ENCODE assay signal across 9 cellular contexts in genomic region chr10:102615361-102615760, GRCh38. TPM values are rescaled to one million over a fixed set of nuclear protein-coding genes. Genes with fewer than 3 reads are reported as not detected.
A peak's percentile ranks its signal among the peaks of the same experiment; 100 is the strongest.
DNase-seq lines count a peak whose midpoint lies in the region; ATAC-seq and TF ChIP-seq lines count a peak whose summit lies in the region.
"Had no signal": no experiment of that assay in that cellular context is flagged by ENCODE, and none has a peak within 500 bp of the region (broad histone marks: within the 10 kb centered on the region; RNA-seq: fewer than 3 reads in every experiment).

No MANE protein-coding gene starts in this region.

- H3K4me3 ChIP-seq in suprapubic skin (no peak overlapping the region), prostate gland (no peak overlapping the region)
- H3K4me3 ChIP-seq: SK-N-MC had no signal

- TF ChIP-seq EP300 in suprapubic skin (IDR thresholded peaks at IDR 0.05) = no peak

- H3K27me3 ChIP-seq in suprapubic skin (no peaks in the 10 kb centered on the region), prostate gland (replicated peaks; ENCODE audit: insufficient read depth) (no peaks in the 10 kb centered on the region)

- H3K36me3 Mint-ChIP-seq in glutamatergic neuron (ENCODE audit: unreplicated experiment) = no peaks in the 10 kb centered on the region

- peaks cover 17% of the 10 kb centered on the region for H3K4me1 Mint-ChIP-seq in glutamatergic neuron (ENCODE audit: low read depth, unreplicated experiment)

- H3K27me3 Mint-ChIP-seq in glutamatergic neuron (ENCODE audit: unreplicated experiment) = no peaks in the 10 kb centered on the region

- H3K27ac Mint-ChIP-seq in glutamatergic neuron (ENCODE audit: unreplicated experiment) = peak overlapping the region; percentile 66

- H3K9me3 ChIP-seq in suprapubic skin (no peaks in the 10 kb centered on the region), prostate gland (no peaks in the 10 kb centered on the region)

- peaks cover 2% of the 10 kb centered on the region for H3K9me3 Mint-ChIP-seq in glutamatergic neuron (ENCODE audit: unreplicated experiment)

- intact Hi-C loops in prostate gland (cut with DNase I) = no loop called here

- H3K36me3 ChIP-seq in suprapubic skin (peaks cover 36% of the 10 kb centered on the region), prostate gland (no peaks in the 10 kb centered on the region)

- no peak for TF ChIP-seq CTCF in glutamatergic neuron (IDR thresholded peaks at IDR 0.05; ENCODE audit: partially characterized antibody, unreplicated experiment)
- no peak for TF ChIP-seq CTCF in suprapubic skin (IDR thresholded peaks at IDR 0.05)
- peak in 1 of 4 experiments; percentile 16 for TF ChIP-seq CTCF in prostate gland (IDR thresholded peaks at IDR 0.05)

- ATAC-seq in SK-N-SH treated with all-trans-retinoic acid at 6 μM for 48 hours = peak; percentile 75

- DNase-seq in activated naive CD4-positive, alpha-beta T cell treated with Interleukin-2 at 50 U/mL for 16 hours = peak; percentile 18
- DNase-seq in activated naive CD4-positive, alpha-beta T cell treated with anti-CD3 and anti-CD28 coated beads, Interleukin-2, amount 50 U/mL, for 16 hours = no peak
- DNase-seq in glutamatergic neuron (peak; percentile 45), suprapubic skin (ENCODE audit: low spot score in 2 of 2) (no peak), T-helper 9 cell (no peak), prostate gland (ENCODE audit: low spot score) (no peak), NCI-H345 (lab: John Stamatoyannopoulos, UW) (no peak)

- H3K4me3 Mint-ChIP-seq in glutamatergic neuron (ENCODE audit: unreplicated experiment) = no peak overlapping the region

- H3K27ac ChIP-seq in suprapubic skin = peak overlapping the region; percentile 42
- no peak overlapping the region for H3K27ac ChIP-seq in prostate gland
- H3K27ac ChIP-seq: SK-N-MC had no signal

- 76% methylated on average over 5 of the region's 7 CpGs for WGBS in suprapubic skin
- 70% methylated on average over 7 of the region's 7 CpGs for WGBS in prostate gland

- TF ChIP-seq POLR2A in suprapubic skin (IDR thresholded peaks at IDR 0.05) = no peak
- no peak for TF ChIP-seq POLR2A in prostate gland (IDR thresholded peaks at IDR 0.05)

- H3K4me1 ChIP-seq in suprapubic skin (peaks cover 57% of the 10 kb centered on the region), prostate gland (replicated peaks) (peaks cover 14% of the 10 kb centered on the region)

TF ChIP-seq in SK-N-SH treated with all-trans-retinoic acid at 6 μM for 48 hours, 23 proteins besides CTCF, POLR2A, EP300 and RAD21:
- TF ChIP-seq ZNF565 (CRISPR knock-in tag; conservative IDR thresholded peaks at IDR 0.05; ENCODE audit: low read depth) (no peak), ARNTL (CRISPR knock-in tag; IDR thresholded peaks at IDR 0.05; ENCODE audit: borderline replicate concordance, low read depth) (no peak), CSDC2 (CRISPR knock-in tag; IDR thresholded peaks at IDR 0.05) (no peak), ISL1 (CRISPR knock-in tag; IDR thresholded peaks at IDR 0.05) (no peak), ZNF8 (CRISPR knock-in tag; IDR thresholded peaks at IDR 0.05) (no peak), RARB (CRISPR knock-in tag; IDR thresholded peaks at IDR 0.05) (no peak)

RNA-seq across cellular contexts. Expression of gene TRIM8, which starts 28.9 kb away (rescaled TPM):
- total RNA-seq in glutamatergic neuron (ENCODE audit: unreplicated experiment) (74.8 TPM), suprapubic skin (100 to 1,000 TPM in 2 of 4 donors, 10 to 100 TPM in 2; 73.1 to 113 (median 96.1) TPM), prostate gland (100 to 1,000 TPM; 148 to 222 TPM)

Comparison
In these comparisons a context has a peak if more than half of its experiments do, and no peak if none do; other contexts are left out.
1. DNase-seq: peak in activated naive CD4-positive, alpha-beta T cell treated with Interleukin-2 at 50 U/mL for 16 hours (single experiment) and glutamatergic neuron (single experiment); none in activated naive CD4-positive, alpha-beta T cell treated with anti-CD3 and anti-CD28 coated beads, Interleukin-2, amount 50 U/mL, for 16 hours (single experiment), suprapubic skin (0 of 2), T-helper 9 cell (single experiment), prostate gland (single experiment) and NCI-H345 (single experiment).